In genomic region chr19:53511933-53512374, GRCh38 we compare ENCODE assay signal across 8 cellular contexts. TPM values are rescaled to one million over a fixed set of nuclear protein-coding genes. Genes with fewer than 3 reads are reported as not detected.
DNase-seq lines count a peak whose midpoint lies in the region; TF ChIP-seq lines count a peak whose summit lies in the region.

No MANE protein-coding gene starts in this region.

- no peak overlapping the region for H4K5ac ChIP-seq in mesendoderm (ENCODE audit: low read length)

- peak; percentile 59 for DNase-seq in Daoy (ENCODE audit: low read depth)
- no peak for DNase-seq in MM.1S
- peak; percentile 36 for DNase-seq in activated CD4-positive, alpha-beta T cell treated with anti-CD3 and anti-CD28 coated beads, Interleukin-2, amount 50 U/mL, for 1 hour
- peak; percentile 94 for DNase-seq in endodermal cell
- DNase-seq in mesendoderm, result peak; percentile 94
- DNase-seq in substantia nigra (lab: John Stamatoyannopoulos, UW), result peak in 26 of 49 donors; percentile 0 to 49 (median 20)
- no peak for DNase-seq in GM10248 (ENCODE audit: extremely low spot score)
- DNase-seq in Kasumi-1 (lab: John Stamatoyannopoulos, UW), result no peak

- TF ChIP-seq CTCF in MM.1S (IDR thresholded peaks at IDR 0.05; ENCODE audit: low read length), result peak; percentile 11
- TF ChIP-seq CTCF in endodermal cell (conservative IDR thresholded peaks at IDR 0.05), result peak; percentile 93
- TF ChIP-seq CTCF in GM10248 (IDR thresholded peaks at IDR 0.05; ENCODE audit: control extremely low read depth, extremely low read depth, low read depth, missing control alignments), result no peak

- H3K4me3 Mint-ChIP-seq in endodermal cell, result no peak overlapping the region

- POLR2A ChIA-PET in GM10248 (lab: Yijun Ruan, JAX), result no interaction called here

- H3K27me3 ChIP-seq in MM.1S (replicated peaks; ENCODE audit: insufficient read depth, low read length) (no peaks in the 10 kb centered on the region), endodermal cell (ENCODE audit: control insufficient read depth, insufficient read depth, low read length, poor library complexity, severe bottlenecking) (no peaks in the 10 kb centered on the region), mesendoderm (ENCODE audit: insufficient read depth, low read length, poor library complexity) (no peaks in the 10 kb centered on the region)

- no peak overlapping the region for H2AK5ac ChIP-seq in mesendoderm (ENCODE audit: low read length)

- H3K23ac ChIP-seq in mesendoderm (ENCODE audit: low read length), result no peak overlapping the region

- H3K18ac ChIP-seq in mesendoderm (ENCODE audit: low read length), result no peak overlapping the region

- peaks cover 13% of the 10 kb centered on the region for H3K4me1 Mint-ChIP-seq in endodermal cell

- no peaks in the 10 kb centered on the region for H3F3A ChIP-seq in MM.1S (ENCODE audit: insufficient read depth, low read length)

- H3K27me3 Mint-ChIP-seq in endodermal cell (ENCODE audit: insufficient read depth), result no peaks in the 10 kb centered on the region

- no peak overlapping the region for H4K8ac ChIP-seq in mesendoderm (ENCODE audit: low read depth, low read length)

- H3K79me1 ChIP-seq in mesendoderm (ENCODE audit: low read length), result no peaks in the 10 kb centered on the region

- H3K36me3 ChIP-seq in MM.1S (replicated peaks; ENCODE audit: insufficient read depth, low read length) (no peaks in the 10 kb centered on the region), endodermal cell (ENCODE audit: control insufficient read depth, insufficient read depth, low read length) (no peaks in the 10 kb centered on the region), mesendoderm (ENCODE audit: control insufficient read depth, insufficient read depth, low read length) (no peaks in the 10 kb centered on the region)

- no peak overlapping the region for H2BK5ac ChIP-seq in mesendoderm (ENCODE audit: low read length)

- H3K4me3 ChIP-seq in MM.1S (ENCODE audit: low read length) (no peak overlapping the region), endodermal cell (ENCODE audit: low read length) (no peak overlapping the region), mesendoderm (ENCODE audit: low read length) (no peak overlapping the region)

- H3K4ac ChIP-seq in mesendoderm (ENCODE audit: low read depth, low read length), result no peak overlapping the region

- H2BK120ac ChIP-seq in mesendoderm (ENCODE audit: low read depth, low read length), result no peak overlapping the region

- peaks cover 4% of the 10 kb centered on the region for H3K36me3 Mint-ChIP-seq in endodermal cell (ENCODE audit: low read depth)

- no peak overlapping the region for H3K27ac ChIP-seq in MM.1S (ENCODE audit: low read length)
- no peak overlapping the region for H3K27ac ChIP-seq in endodermal cell (ENCODE audit: low read depth, low read length)
- H3K27ac ChIP-seq in mesendoderm (ENCODE audit: low read depth, low read length), result no peak overlapping the region
- H3K27ac ChIP-seq in substantia nigra (ENCODE audit: low read depth, low read length, poor library complexity, severe bottlenecking), result no peak overlapping the region

- no peaks in the 10 kb centered on the region for H3K9me3 ChIP-seq in MM.1S (replicated peaks; ENCODE audit: insufficient read depth, low read length)
- H3K9me3 ChIP-seq in endodermal cell (ENCODE audit: control insufficient read depth, low read length), result no peaks in the 10 kb centered on the region

- no peak overlapping the region for H2BK15ac ChIP-seq in mesendoderm (replicated peaks; ENCODE audit: low read depth)

- WGBS in endodermal cell (ENCODE audit: insufficient coverage in 1 of 2, insufficient read length in 1 of 2), 2 experiments, result 55 to 58% methylated on average over 6 to 11 of the region's 11 CpGs
- no CpG with 5 or more reads among the region's 11 CpGs for WGBS in mesendoderm (ENCODE audit: extremely low coverage, insufficient coverage, low lambda C conversion rate)

- H3K9me3 Mint-ChIP-seq in endodermal cell, result no peaks in the 10 kb centered on the region

- H3K79me2 ChIP-seq in MM.1S (ENCODE audit: low read length) (no peaks in the 10 kb centered on the region), mesendoderm (ENCODE audit: control insufficient read depth, insufficient read depth, low read length) (no peaks in the 10 kb centered on the region)

- no peak overlapping the region for H3K4me2 ChIP-seq in MM.1S (ENCODE audit: low read depth, low read length)
- H3K4me2 ChIP-seq in mesendoderm (ENCODE audit: low read length), result no peak overlapping the region

- H2AFZ ChIP-seq in MM.1S (ENCODE audit: low read length), result no peak overlapping the region

- H3K9me2 ChIP-seq in MM.1S (replicated peaks; ENCODE audit: insufficient read depth, low read length), result no peaks in the 10 kb centered on the region

- no peaks in the 10 kb centered on the region for H3K4me1 ChIP-seq in MM.1S (ENCODE audit: low read length)
- no peaks in the 10 kb centered on the region for H3K4me1 ChIP-seq in endodermal cell (ENCODE audit: control insufficient read depth, insufficient read depth, low read length)
- no peaks in the 10 kb centered on the region for H3K4me1 ChIP-seq in mesendoderm (ENCODE audit: control insufficient read depth, low read depth, low read length)

- H3K27ac Mint-ChIP-seq in endodermal cell, result no peak overlapping the region

- CTCF ChIA-PET in GM10248 (lab: Yijun Ruan, JAX), result interaction anchor here (1.3 kb wide), 1 partner anchor 9 kb away, joined by 3 read pairs; no protein-coding TSS in a partner anchor

- no peak overlapping the region for H3K56ac ChIP-seq in mesendoderm (ENCODE audit: low read length)

- H3K9ac ChIP-seq in MM.1S (ENCODE audit: low read length) (no peak overlapping the region), endodermal cell (ENCODE audit: extremely low read depth, low read length, poor library complexity, severe bottlenecking) (no peak overlapping the region), mesendoderm (ENCODE audit: low read length) (no peak overlapping the region)

- no peaks in the 10 kb centered on the region for H4K20me1 ChIP-seq in MM.1S (ENCODE audit: insufficient read depth, low read length)

RNA-seq across cellular contexts. Expression of gene ZNF331, which starts 26.0 kb away (rescaled TPM):
- 5.3 and 7.6 TPM in 2 replicates for total RNA-seq in Daoy (2014; rRNA removed; shearing (Covaris generic))
- total RNA-seq in endodermal cell, result 10 to 100 TPM; 32.1 to 50.1 TPM
- polyA plus RNA-seq in endodermal cell (2013, experiment 1 of 2), result 30.6 TPM
- 30.5 TPM for polyA plus RNA-seq in endodermal cell (2013, experiment 2 of 2)
- polyA plus RNA-seq in mesendoderm (2013, experiment 1 of 2), result 17.7 TPM
- polyA plus RNA-seq in mesendoderm (2013, experiment 2 of 2), result 17.0 TPM

RNA-seq across cellular contexts. Expression of gene ZNF813, which starts 44.4 kb away (rescaled TPM):
- 4.4 and 8.0 TPM in 2 replicates for total RNA-seq in Daoy (2014; rRNA removed; shearing (Covaris generic))
- 10 to 100 TPM; 38.7 to 58.5 TPM for total RNA-seq in endodermal cell
- 15.1 TPM for polyA plus RNA-seq in endodermal cell (2013, experiment 1 of 2)
- 13.5 TPM for polyA plus RNA-seq in endodermal cell (2013, experiment 2 of 2)
- 5.8 TPM for polyA plus RNA-seq in mesendoderm (2013, experiment 1 of 2)
- 5.7 TPM for polyA plus RNA-seq in mesendoderm (2013, experiment 2 of 2)

Comparison
In these comparisons a context has a peak if more than half of its experiments do, and no peak if none do; other contexts are left out.
1. DNase-seq: peak in Daoy (single experiment), activated CD4-positive, alpha-beta T cell treated with anti-CD3 and anti-CD28 coated beads, Interleukin-2, amount 50 U/mL, for 1 hour (single experiment), endodermal cell (single experiment), mesendoderm (single experiment) and substantia nigra (26 of 49); none in MM.1S (single experiment), GM10248 (single experiment) and Kasumi-1 (0 of 2).